Comparison of ENCODE assay signal across 1 cellular context in the genomic region with DNA sequence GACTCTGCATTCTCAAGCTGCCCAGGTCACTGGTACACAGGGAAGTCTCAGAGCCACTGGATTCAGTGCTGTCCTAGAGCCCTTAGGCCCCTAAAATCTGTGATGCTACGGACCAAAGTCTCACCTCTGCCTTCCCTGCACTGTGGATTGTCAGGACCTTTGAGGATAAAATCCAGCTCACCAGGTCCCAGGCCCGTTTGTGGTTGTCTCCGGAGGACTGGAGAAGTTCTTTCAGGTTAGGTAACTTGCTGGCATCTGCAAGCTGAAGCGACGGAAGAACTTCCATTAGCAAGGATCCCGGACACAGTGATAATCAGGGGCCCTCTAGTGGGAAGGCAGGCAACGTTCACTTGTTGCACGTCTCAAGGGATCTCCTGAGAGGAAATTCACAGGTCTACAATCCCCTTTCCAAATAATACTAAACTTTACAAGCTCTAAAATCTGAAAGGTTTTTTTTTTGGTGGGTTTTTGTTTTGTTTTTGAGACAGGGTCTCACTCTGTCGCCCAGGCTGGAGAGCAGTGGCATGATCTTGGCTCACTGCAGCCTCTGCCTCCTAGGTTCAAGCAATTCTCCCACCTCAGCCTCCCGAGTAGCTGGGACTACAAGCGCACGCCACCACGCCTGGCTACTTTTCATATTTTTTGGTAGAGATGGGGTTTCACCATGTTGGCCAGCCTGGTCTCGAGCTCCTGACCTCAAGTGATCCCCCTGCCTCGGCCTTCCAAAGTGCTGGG.
A peak's percentile ranks its signal among the peaks of the same experiment; 100 is the strongest.
TF ChIP-seq lines count a peak whose summit lies in the region.
"Not testable (repeated sequence)": the region's sequence is repeated elsewhere in the genome, so short reads cannot be mapped to it uniquely, and the experiment has no call there.

No MANE protein-coding gene starts in this region.

TF ChIP-seq in K562, 482 proteins besides CTCF, POLR2A, EP300 and RAD21:
- peak; percentile 28; the same call in 1 of the 2 replicates for TF ChIP-seq JUND (IDR thresholded peaks at IDR 0.05; ENCODE audit: borderline replicate concordance, low read depth, low read length)
- TF ChIP-seq JUND (tag; IDR thresholded peaks at IDR 0.05; ENCODE audit: borderline replicate concordance, low read depth, low read length); JUN (CRISPR knock-in tag; IDR thresholded peaks at IDR 0.05; ENCODE audit: borderline replicate concordance): not testable (repeated sequence)
- TF ChIP-seq, protein P1, sequence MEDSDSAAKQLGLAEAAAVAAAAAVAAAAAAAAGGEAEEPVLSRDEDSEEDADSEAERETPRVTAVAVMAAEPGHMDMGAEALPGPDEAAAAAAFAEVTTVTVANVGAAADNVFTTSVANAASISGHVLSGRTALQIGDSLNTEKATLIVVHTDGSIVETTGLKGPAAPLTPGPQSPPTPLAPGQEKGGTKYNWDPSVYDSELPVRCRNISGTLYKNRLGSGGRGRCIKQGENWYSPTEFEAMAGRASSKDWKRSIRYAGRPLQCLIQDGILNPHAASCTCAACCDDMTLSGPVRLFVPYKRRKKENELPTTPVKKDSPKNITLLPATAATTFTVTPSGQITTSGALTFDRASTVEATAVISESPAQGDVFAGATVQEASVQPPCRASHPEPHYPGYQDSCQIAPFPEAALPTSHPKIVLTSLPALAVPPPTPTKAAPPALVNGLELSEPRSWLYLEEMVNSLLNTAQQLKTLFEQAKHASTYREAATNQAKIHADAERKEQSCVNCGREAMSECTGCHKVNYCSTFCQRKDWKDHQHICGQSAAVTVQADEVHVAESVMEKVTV (CRISPR knock-in tag; IDR thresholded peaks at IDR 0.05) = peak; percentile 82
- peak; percentile 81 for TF ChIP-seq ARID2 (IDR thresholded peaks at IDR 0.05)
- TF ChIP-seq RB1 (IDR thresholded peaks at IDR 0.05; ENCODE audit: low read depth) = 0 out of 2 replicates have a peak, but pooled peaks have one; percentile 21
- 0 out of 2 replicates have a peak, but pooled peaks have one; percentile 18 for TF ChIP-seq JUN (IDR thresholded peaks at IDR 0.05; ENCODE audit: borderline replicate concordance, low read depth, low read length)
- TF ChIP-seq RCOR1 (IDR thresholded peaks at IDR 0.05; ENCODE audit: borderline replicate concordance in 1 of 2, low read depth in 2 of 2, low read length in 2 of 2) = 0 out of 4 replicates have a peak, but pooled peaks of 1 of the 2 experiments have one; percentile 24
- TF ChIP-seq SMC3 (conservative IDR thresholded peaks at IDR 0.05; ENCODE audit: insufficient read depth, low read depth, low read length) = peak; percentile 72; the same call in 1 of the 2 replicates
- TF ChIP-seq FOXK2 (conservative IDR thresholded peaks at IDR 0.05 in 1 of 2, IDR thresholded peaks at IDR 0.05 in 1 of 2; ENCODE audit: low read depth in 2 of 2) = 0 out of 4 replicates have a peak, but pooled peaks of 1 of the 2 experiments have one; percentile 16
- TF ChIP-seq CC2D1A (IDR thresholded peaks at IDR 0.05) = 0 out of 2 replicates have a peak, but pooled peaks have one; percentile 38
